Comparison of ENCODE assay signal across 27 cellular contexts in genomic region chrX:45956222-45956867, GRCh38.
"Had no signal": no experiment of that assay in that cellular context is flagged by ENCODE, and none has a peak within 500 bp of the region (broad histone marks: within the 10 kb centered on the region; RNA-seq: fewer than 3 reads in every experiment).

No MANE protein-coding gene starts in this region.

- H3K27me3 Mint-ChIP-seq: dendritic cell treated with granulocyte-macrophage colony-stimulating factor and Interleukin-4, amounts not matched to agents 40 ng/mL and 50 ng/mL, for 4 days; progenitor cell of endocrine pancreas had no signal

- H3K9me3 ChIP-seq: colonic mucosa, gastrocnemius medialis, neutrophil, sigmoid colon, thyroid gland had no signal

- H3K27ac ChIP-seq: colonic mucosa, epithelial cell of prostate, gastrocnemius medialis, heart left ventricle, hepatocyte, neutrophil, parathyroid adenoma, right atrium auricular region, sigmoid colon, stomach, thyroid gland had no signal

- H3K4me3 Mint-ChIP-seq: dendritic cell treated with granulocyte-macrophage colony-stimulating factor and Interleukin-4, amounts not matched to agents 40 ng/mL and 50 ng/mL, for 4 days; endodermal cell; memory B cell; natural killer cell; neural crest cell; stimulated activated effector memory CD8-positive, alpha-beta T cell treated with anti-CD3 and anti-CD28 coated beads, Interleukin-12 subunit alpha, Interleukin-12 subunit beta, amount 100 ng/mL, for 72 hours had no signal

- DNase-seq: colonic mucosa; effector CD8-positive, alpha-beta T cell; endodermal cell; foreskin fibroblast; gastrocnemius medialis; heart left ventricle; kidney; natural killer cell; sigmoid colon; stimulated activated CD4-positive, alpha-beta T cell treated with anti-CD3 and anti-CD28 coated beads, Interleukin-2, amount 100 ng/mL, for 24 hours; stimulated activated CD4-positive, alpha-beta T cell treated with anti-CD3 and anti-CD28 coated beads, Interleukin-4, amount 100 ng/mL, for 24 hours; stimulated activated naive CD4-positive, alpha-beta T cell treated with Interleukin-2 at 50 U/mL for 16 hours; stomach; thyroid gland had no signal

- H3K4me1 ChIP-seq: colonic mucosa, gastrocnemius medialis, heart left ventricle, parathyroid adenoma, right atrium auricular region, sigmoid colon, stomach, thyroid gland had no signal

- H3K4me1 Mint-ChIP-seq: endodermal cell; memory B cell; natural killer cell; neural crest cell; stimulated activated effector memory CD8-positive, alpha-beta T cell treated with anti-CD3 and anti-CD28 coated beads, Interleukin-12 subunit alpha, Interleukin-12 subunit beta, amount 100 ng/mL, for 72 hours had no signal

- FAIRE-seq: kidney had no signal

- H3K36me3 ChIP-seq: colonic mucosa, gastrocnemius medialis, heart left ventricle, neutrophil, right atrium auricular region, sigmoid colon, stomach, thyroid gland had no signal

- ATAC-seq: esophagus mucosa; gastrocnemius medialis; heart left ventricle; left lobe of liver; natural killer cell; stimulated activated effector memory CD8-positive, alpha-beta T cell treated with anti-CD3 and anti-CD28 coated beads, Interleukin-12 subunit alpha, Interleukin-12 subunit beta, amount 100 ng/mL, for 72 hours had no signal

- H3K4me3 ChIP-seq: colonic mucosa, gastrocnemius medialis, heart left ventricle, hepatocyte, lung, right atrium auricular region, sigmoid colon, stomach, thyroid gland had no signal

- H3K36me3 Mint-ChIP-seq: memory B cell; natural killer cell; stimulated activated effector memory CD8-positive, alpha-beta T cell treated with anti-CD3 and anti-CD28 coated beads, Interleukin-12 subunit alpha, Interleukin-12 subunit beta, amount 100 ng/mL, for 72 hours had no signal

- H3K9me3 Mint-ChIP-seq: natural killer cell; stimulated activated effector memory CD8-positive, alpha-beta T cell treated with anti-CD3 and anti-CD28 coated beads, Interleukin-12 subunit alpha, Interleukin-12 subunit beta, amount 100 ng/mL, for 72 hours had no signal

- H3K4me2 ChIP-seq: hepatocyte had no signal

- H3K27me3 ChIP-seq: colonic mucosa, hepatocyte, neutrophil, right atrium auricular region, sigmoid colon, thyroid gland had no signal

- H3K27ac Mint-ChIP-seq: dendritic cell treated with granulocyte-macrophage colony-stimulating factor and Interleukin-4, amounts not matched to agents 40 ng/mL and 50 ng/mL, for 4 days; endodermal cell; memory B cell; natural killer cell; progenitor cell of endocrine pancreas; stimulated activated effector memory CD8-positive, alpha-beta T cell treated with anti-CD3 and anti-CD28 coated beads, Interleukin-12 subunit alpha, Interleukin-12 subunit beta, amount 100 ng/mL, for 72 hours had no signal
